Comparison of ENCODE assay signal across 7 cellular contexts in the genomic region with DNA sequence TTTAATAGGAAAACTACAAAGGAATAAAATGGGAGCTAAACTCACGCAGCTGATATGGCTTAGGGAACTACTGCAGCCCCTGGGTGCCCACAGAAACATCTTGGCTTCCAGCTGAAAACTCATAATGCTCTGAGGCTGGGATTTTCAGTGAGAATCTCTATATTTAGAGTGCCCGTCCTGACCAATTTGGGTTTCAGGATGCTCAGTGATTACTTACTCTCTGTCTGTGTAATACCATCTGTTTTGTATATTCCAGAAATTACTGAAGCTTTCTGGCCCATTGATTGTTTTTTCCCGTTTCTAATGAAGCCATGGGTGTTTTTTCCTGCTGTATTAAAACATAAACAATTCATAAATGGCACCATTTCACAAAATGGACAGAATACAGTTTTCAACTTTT. TPM values are rescaled to one million over a fixed set of nuclear protein-coding genes. Genes with fewer than 3 reads are reported as not detected.
"Had no signal": no experiment of that assay in that cellular context is flagged by ENCODE, and none has a peak within 500 bp of the region (broad histone marks: within the 10 kb centered on the region; RNA-seq: fewer than 3 reads in every experiment).

No MANE protein-coding gene starts in this region.

- H3K4me3 Mint-ChIP-seq: GM23338, H9, IgD-negative memory B cell had no signal

- H3K4me2 ChIP-seq: GM23338 had no signal

- DNase-seq: H9, HCEC 1CT, KBM-7 had no signal

- ATAC-seq: GM23338, HepG2 had no signal

- H3K4me3 ChIP-seq: GM23338 had no signal

- H2AFZ ChIP-seq: GM23338 had no signal

- H3K4me1 Mint-ChIP-seq: GM23338, H9, IgD-negative memory B cell had no signal

- H3K27ac ChIP-seq: HL-60 had no signal

- H3K27me3 Mint-ChIP-seq: IgD-negative memory B cell had no signal

- H3K27ac Mint-ChIP-seq: GM23338, H9, IgD-negative memory B cell had no signal

RNA-seq across cellular contexts. Expression of gene ZNF385D, which starts 50.6 kb away (rescaled TPM):
- total RNA-seq: HepG2 had no signal
